In genomic region chr1:158527190-158527815, GRCh38 we compare ENCODE assay signal across 9 cellular contexts. TPM values are rescaled to one million over a fixed set of nuclear protein-coding genes. Genes with fewer than 3 reads are reported as not detected.
DNase-seq lines count a peak whose midpoint lies in the region; ATAC-seq and TF ChIP-seq lines count a peak whose summit lies in the region.
"Had no signal": no experiment of that assay in that cellular context is flagged by ENCODE, and none has a peak within 500 bp of the region (broad histone marks: within the 10 kb centered on the region; RNA-seq: fewer than 3 reads in every experiment).

No MANE protein-coding gene starts in this region.

- intact Hi-C loops in right lobe of liver (cut with DNase I) (no loop called here), transverse colon (cut with DNase I; ENCODE audit: low total_unique reads) (no loop called here)
- intact Hi-C loops in activated naive CD4-positive, alpha-beta T cell treated with anti-CD3 and anti-CD28 coated beads for 36 hours (cut with micrococcal nuclease), result loop anchor here (1.0 to 5.0 kb wide), 3 partner anchors 281 to 545 kb away; no protein-coding TSS in a partner anchor

- H3K27me3 Mint-ChIP-seq in T-helper 17 cell, result peaks cover 75% of the 10 kb centered on the region
- H3K27me3 Mint-ChIP-seq in activated naive CD4-positive, alpha-beta T cell treated with anti-CD3 and anti-CD28 coated beads for 36 hours (ENCODE audit: low read depth), result peaks cover 31% of the 10 kb centered on the region

- H3K4me3 ChIP-seq in HUES48 (ENCODE audit: low read depth, low read length) (no peak overlapping the region), right lobe of liver (no peak overlapping the region), transverse colon (no peak overlapping the region)
- H3K4me3 ChIP-seq: tibial artery had no signal

- 40% methylated on average over 2 of the region's 2 CpGs for WGBS in right lobe of liver (ENCODE audit: insufficient coverage, low coverage, low lambda C conversion rate, missing lambda C conversion rate)
- 65 to 73% methylated on average over 2 of the region's 2 CpGs for WGBS in transverse colon (ENCODE audit: low coverage in 1 of 2), 2 donors

- H3K36me3 Mint-ChIP-seq in T-helper 17 cell (ENCODE audit: low read depth), result peaks cover 9% of the 10 kb centered on the region
- H3K36me3 Mint-ChIP-seq in activated naive CD4-positive, alpha-beta T cell treated with anti-CD3 and anti-CD28 coated beads for 36 hours (ENCODE audit: low read depth), result no peaks in the 10 kb centered on the region

- ATAC-seq in T-helper 17 cell (peak; percentile 76), right lobe of liver (peak in 1 of 4 donors; percentile 33), HG03280 (IDR thresholded peaks at IDR 0.05; ENCODE audit: unreplicated experiment) (no peak), GM21381 (IDR thresholded peaks at IDR 0.05; ENCODE audit: unreplicated experiment) (no peak)

- peak overlapping the region; percentile 0 for H3K27ac ChIP-seq in HUES48 (ENCODE audit: low read depth, low read length)
- H3K27ac ChIP-seq in right lobe of liver, result no peak overlapping the region
- no peak overlapping the region for H3K27ac ChIP-seq in transverse colon
- H3K27ac ChIP-seq: tibial artery had no signal

- H3K9me3 Mint-ChIP-seq in activated naive CD4-positive, alpha-beta T cell treated with anti-CD3 and anti-CD28 coated beads for 36 hours, result no peaks in the 10 kb centered on the region

- TF ChIP-seq POLR2A in right lobe of liver (IDR thresholded peaks at IDR 0.05), result no peak
- TF ChIP-seq POLR2A in transverse colon (IDR thresholded peaks at IDR 0.05), result no peak

- DNase-seq in EH (ENCODE audit: low read depth), result peak; percentile 40
- no peak for DNase-seq in T-helper 17 cell
- no peak for DNase-seq in right lobe of liver
- DNase-seq in transverse colon, result no peak
- DNase-seq in activated naive CD4-positive, alpha-beta T cell treated with anti-CD3 and anti-CD28 coated beads for 36 hours, result no peak
- DNase-seq: tibial artery had no signal

- no peak for TF ChIP-seq EP300 in transverse colon (IDR thresholded peaks at IDR 0.05; ENCODE audit: low read depth)

- in situ Hi-C loops in transverse colon (cut with MboI; ENCODE audit: low pct_ligation_motif_present in 1 of 4, low pct_unique_long_range_greater_than_20kb in 1 of 4, low sequenced_read_pairs in 3 of 4), result no loop called here

- CTCF ChIA-PET in activated naive CD4-positive, alpha-beta T cell treated with anti-CD3 and anti-CD28 coated beads for 36 hours (lab: Charles Lee), result interaction anchor here (0.7 to 1.2 kb wide), 7 partner anchors 23 to 554 kb away, joined by 3 to 6 read pairs (median 4); no protein-coding TSS in a partner anchor

- H3K36me3 ChIP-seq in HUES48 (ENCODE audit: control insufficient read depth, insufficient read depth, low read length) (no peaks in the 10 kb centered on the region), right lobe of liver (no peaks in the 10 kb centered on the region), transverse colon (no peaks in the 10 kb centered on the region)
- H3K36me3 ChIP-seq: tibial artery had no signal

- H3K27me3 ChIP-seq in HUES48 (ENCODE audit: control insufficient read depth, insufficient read depth, low read length), result no peaks in the 10 kb centered on the region
- H3K27me3 ChIP-seq in right lobe of liver, result no peaks in the 10 kb centered on the region
- H3K27me3 ChIP-seq in transverse colon, result no peaks in the 10 kb centered on the region
- H3K27me3 ChIP-seq: tibial artery had no signal

- H3K4me1 Mint-ChIP-seq in T-helper 17 cell, result no peaks in the 10 kb centered on the region
- H3K4me1 Mint-ChIP-seq in activated naive CD4-positive, alpha-beta T cell treated with anti-CD3 and anti-CD28 coated beads for 36 hours (ENCODE audit: low read depth), result no peaks in the 10 kb centered on the region

- H3K9me3 ChIP-seq in HUES48 (ENCODE audit: control insufficient read depth, insufficient read depth, low read length) (no peaks in the 10 kb centered on the region), T-helper 17 cell (ENCODE audit: control insufficient read depth, low read length, poor library complexity, severe bottlenecking) (no peaks in the 10 kb centered on the region), right lobe of liver (no peaks in the 10 kb centered on the region), transverse colon (peaks cover 0 to 4% of the 10 kb centered on the region in 2 donors)

- H3K4me1 ChIP-seq in HUES48 (ENCODE audit: control insufficient read depth, insufficient read depth, low read length) (peaks cover 10% of the 10 kb centered on the region; the same call in 1 of the 2 replicates), right lobe of liver (no peaks in the 10 kb centered on the region), transverse colon (no peaks in the 10 kb centered on the region)
- H3K4me1 ChIP-seq: tibial artery had no signal

- TF ChIP-seq CTCF in right lobe of liver (IDR thresholded peaks at IDR 0.05) (peak in 3 of 4 donors; percentile 38 to 46 (median 42)), transverse colon (IDR thresholded peaks at IDR 0.05) (no peak)

- H3K27ac Mint-ChIP-seq in T-helper 17 cell, result no peak overlapping the region
- no peak overlapping the region for H3K27ac Mint-ChIP-seq in activated naive CD4-positive, alpha-beta T cell treated with anti-CD3 and anti-CD28 coated beads for 36 hours

- no peak overlapping the region for H3K4me3 Mint-ChIP-seq in T-helper 17 cell
- no peak overlapping the region for H3K4me3 Mint-ChIP-seq in activated naive CD4-positive, alpha-beta T cell treated with anti-CD3 and anti-CD28 coated beads for 36 hours

- no peak overlapping the region for H3K9ac ChIP-seq in HUES48 (ENCODE audit: low read depth, low read length)

RNA-seq across cellular contexts. Expression of gene OR6Y1, which starts 26.9 kb away (rescaled TPM):
- not detected for total RNA-seq in T-helper 17 cell
- total RNA-seq in right lobe of liver, result not detected
- total RNA-seq in transverse colon, result not detected
- not detected for total RNA-seq in activated naive CD4-positive, alpha-beta T cell treated with anti-CD3 and anti-CD28 coated beads for 36 hours

RNA-seq across cellular contexts. Expression of gene OR6P1, which starts 43.1 kb away (rescaled TPM):
- total RNA-seq in T-helper 17 cell (not detected), right lobe of liver (not detected), transverse colon (not detected)
- not detected for total RNA-seq in activated naive CD4-positive, alpha-beta T cell treated with anti-CD3 and anti-CD28 coated beads for 36 hours

RNA-seq across cellular contexts. Expression of gene OR10X1, which starts 52.4 kb away (rescaled TPM):
- total RNA-seq in T-helper 17 cell (not detected), right lobe of liver (not detected), transverse colon (not detected)
- total RNA-seq in activated naive CD4-positive, alpha-beta T cell treated with anti-CD3 and anti-CD28 coated beads for 36 hours, result not detected

RNA-seq across cellular contexts. Expression of gene OR10R2, which starts 55.3 kb away (rescaled TPM):
- total RNA-seq in T-helper 17 cell, result not detected
- total RNA-seq in right lobe of liver, result not detected
- total RNA-seq in transverse colon, result not detected
- not detected for total RNA-seq in activated naive CD4-positive, alpha-beta T cell treated with anti-CD3 and anti-CD28 coated beads for 36 hours

Comparison
In these comparisons a context has a peak if more than half of its experiments do, and no peak if none do; other contexts are left out.
1. CTCF ChIP-seq: peak in right lobe of liver (3 of 4); none in transverse colon (0 of 5).